1 cellular context compared by ENCODE assay signal in genomic region chr19:33295046-33295445, GRCh38. TPM values are rescaled to one million over a fixed set of nuclear protein-coding genes. Genes with fewer than 3 reads are reported as not detected.
"Had no signal": no experiment of that assay in that cellular context is flagged by ENCODE, and none has a peak within 500 bp of the region (broad histone marks: within the 10 kb centered on the region; RNA-seq: fewer than 3 reads in every experiment).

No MANE protein-coding gene starts in this region.

RNA-seq across cellular contexts. Expression of gene CEBPA, which starts 7.3 kb away (rescaled TPM):
- total RNA-seq: M059J had no signal
